10 cellular contexts compared by ENCODE assay signal in genomic region chr2:9771481-9772017, GRCh38.
DNase-seq lines count a peak whose midpoint lies in the region; ATAC-seq, FAIRE-seq and TF ChIP-seq lines count a peak whose summit lies in the region.
"Had no signal": no experiment of that assay in that cellular context is flagged by ENCODE, and none has a peak within 500 bp of the region (broad histone marks: within the 10 kb centered on the region; RNA-seq: fewer than 3 reads in every experiment).

No MANE protein-coding gene starts in this region.

- WGBS in K562 (ENCODE audit: insufficient coverage, low coverage, missing lambda C conversion rate), result 20% methylated on average over 5 of the region's 8 CpGs

- no peak for TF ChIP-seq RAD21 in K562 (CRISPR knock-in tag; conservative IDR thresholded peaks at IDR 0.05 in 1 of 2, IDR thresholded peaks at IDR 0.05 in 1 of 2)

- H3K9me3 Mint-ChIP-seq in stimulated activated effector memory CD8-positive, alpha-beta T cell treated with anti-CD3 and anti-CD28 coated beads, Interleukin-12 subunit alpha, Interleukin-12 subunit beta, amount 100 ng/mL, for 72 hours, result no peaks in the 10 kb centered on the region
- H3K9me3 Mint-ChIP-seq: dendritic cell treated with granulocyte-macrophage colony-stimulating factor and Interleukin-4, amounts not matched to agents 40 ng/mL and 50 ng/mL, for 4 days had no signal

- H3K4me3 ChIP-seq in cardiac muscle cell (no peak overlapping the region), K562 (no peak overlapping the region)

- H3K27me3 ChIP-seq in cardiac muscle cell (no peaks in the 10 kb centered on the region), K562 (ENCODE audit: control insufficient read depth in 2 of 2, insufficient read depth in 2 of 2, low read length in 2 of 2) (no peaks in the 10 kb centered on the region; a peak in 1 of 5 replicates)

- no peak overlapping the region for H3K4me3 Mint-ChIP-seq in stimulated activated effector memory CD8-positive, alpha-beta T cell treated with anti-CD3 and anti-CD28 coated beads, Interleukin-12 subunit alpha, Interleukin-12 subunit beta, amount 100 ng/mL, for 72 hours
- H3K4me3 Mint-ChIP-seq: dendritic cell treated with granulocyte-macrophage colony-stimulating factor and Interleukin-4, amounts not matched to agents 40 ng/mL and 50 ng/mL, for 4 days had no signal

- no peaks in the 10 kb centered on the region for H3K79me2 ChIP-seq in K562 (ENCODE audit: control insufficient read depth, insufficient read depth, low read length)

- no peak overlapping the region for H3K4me2 ChIP-seq in K562 (ENCODE audit: insufficient read depth, low read length)

- H3K27ac ChIP-seq in cardiac muscle cell (no peak overlapping the region), K562 (ENCODE audit: extremely low read depth, low read depth, low read length) (no peak overlapping the region)

- TF ChIP-seq CTCF in cardiac muscle cell (IDR thresholded peaks at IDR 0.05; ENCODE audit: low read depth, low read length) (peak; percentile 21), K562 (IDR thresholded peaks at IDR 0.05 in 2 of 3, conservative IDR thresholded peaks at IDR 0.05 in 1 of 3; ENCODE audit: insufficient read depth in 2 of 3, low read depth in 1 of 3, low read length in 3 of 3) (no peak)

- CTCF ChIA-PET in K562 (lab: Yijun Ruan, JAX; ENCODE audit: low intra/inter-chr PET ratio), result no interaction called here

- peaks cover 7% of the 10 kb centered on the region for H3K4me1 ChIP-seq in cardiac muscle cell (ENCODE audit: low read depth)
- H3K4me1 ChIP-seq in K562 (replicated peaks in 1 of 2; ENCODE audit: control insufficient read depth in 2 of 2, insufficient read depth in 2 of 2, low read length in 2 of 2), result peaks cover 17 to 52% of the 10 kb centered on the region in 2 experiments; a peak in 4 of 5 replicates

- H3K9me3 ChIP-seq in cardiac muscle cell (ENCODE audit: low read depth) (no peaks in the 10 kb centered on the region), K562 (replicated peaks; ENCODE audit: control insufficient read depth, insufficient read depth, low read depth, low read length) (no peaks in the 10 kb centered on the region)

- POLR2A ChIA-PET in K562 (lab: Yijun Ruan, JAX), result interaction anchor here (1.0 kb wide), 1 partner anchor 143 kb away, joined by 5 read pairs; no protein-coding TSS in a partner anchor

- no peak overlapping the region for H3K9ac ChIP-seq in K562 (ENCODE audit: insufficient read depth in 1 of 2, low read depth in 2 of 2, low read length in 2 of 2)

- H3K4me1 Mint-ChIP-seq in stimulated activated effector memory CD8-positive, alpha-beta T cell treated with anti-CD3 and anti-CD28 coated beads, Interleukin-12 subunit alpha, Interleukin-12 subunit beta, amount 100 ng/mL, for 72 hours, result peaks cover 37% of the 10 kb centered on the region

- in situ Hi-C loops in K562 (cut with MboI), result no loop called here

- DNase-seq in cardiac muscle cell (ENCODE audit: low read depth in 1 of 2, low spot score in 1 of 2), result peak in 1 of 2 donors; percentile 77
- no peak for DNase-seq in cardiac septum (ENCODE audit: low spot score)
- peak in 1 of 4 experiments; percentile 40 for DNase-seq in K562 (ENCODE audit: extremely low read depth in 1 of 4, low spot score in 3 of 4)
- peak; percentile 63 for DNase-seq in kidney glomerular epithelial cell (lab: John Stamatoyannopoulos, UW)
- DNase-seq in NCI-H1105 (lab: John Stamatoyannopoulos, UW), result no peak
- no peak for DNase-seq in stimulated activated effector memory CD8-positive, alpha-beta T cell treated with anti-CD3 and anti-CD28 coated beads, Interleukin-12 subunit alpha, Interleukin-12 subunit beta, amount 100 ng/mL, for 72 hours (ENCODE audit: low spot score in 2 of 2)
- DNase-seq in NCI-H1048 (lab: John Stamatoyannopoulos, UW), result no peak

- no TSS peak for BruUV-seq in K562 (replicated peaks; lab: Mats Ljungman, UMichigan)

- no peak for FAIRE-seq in K562 (lab: Jason Lieb, UNC)
- FAIRE-seq: TTC549 had no signal

- no peak for TF ChIP-seq POLR2A in K562 (conservative IDR thresholded peaks at IDR 0.05)

- H3K9me1 ChIP-seq in K562 (ENCODE audit: control insufficient read depth, insufficient read depth, low read length), result no peaks in the 10 kb centered on the region

- no peak for ATAC-seq in K562
- ATAC-seq in HG02798 (IDR thresholded peaks at IDR 0.05; ENCODE audit: poor library complexity, unreplicated experiment), result no peak
- ATAC-seq in stimulated activated effector memory CD8-positive, alpha-beta T cell treated with anti-CD3 and anti-CD28 coated beads, Interleukin-12 subunit alpha, Interleukin-12 subunit beta, amount 100 ng/mL, for 72 hours, result no peak

- no peaks in the 10 kb centered on the region for H4K20me1 ChIP-seq in K562 (replicated peaks; ENCODE audit: control insufficient read depth, insufficient read depth, low read length)

- intact Hi-C loops in cardiac septum (cut with DNase I) (loop anchor here (5.0 kb wide), 1 partner anchor 214 kb away; the partner anchor contains the start of gene ADAM17), K562 (cut with micrococcal nuclease) (loop anchor here (10.0 kb wide), 1 partner anchor 287 kb away; no protein-coding TSS in a partner anchor)

- TF ChIP-seq EP300 in K562 (IDR thresholded peaks at IDR 0.05; ENCODE audit: low read length), result no peak

- H3K36me3 ChIP-seq in cardiac muscle cell, result no peaks in the 10 kb centered on the region
- no peaks in the 10 kb centered on the region for H3K36me3 ChIP-seq in K562 (ENCODE audit: control insufficient read depth, insufficient read depth, low read length)

- H3K36me3 Mint-ChIP-seq in stimulated activated effector memory CD8-positive, alpha-beta T cell treated with anti-CD3 and anti-CD28 coated beads, Interleukin-12 subunit alpha, Interleukin-12 subunit beta, amount 100 ng/mL, for 72 hours, result no peaks in the 10 kb centered on the region

- no peak overlapping the region for H2AFZ ChIP-seq in K562 (ENCODE audit: low read depth, low read length)

- H3K27ac Mint-ChIP-seq in stimulated activated effector memory CD8-positive, alpha-beta T cell treated with anti-CD3 and anti-CD28 coated beads, Interleukin-12 subunit alpha, Interleukin-12 subunit beta, amount 100 ng/mL, for 72 hours, result no peak overlapping the region
- H3K27ac Mint-ChIP-seq: dendritic cell treated with granulocyte-macrophage colony-stimulating factor and Interleukin-4, amounts not matched to agents 40 ng/mL and 50 ng/mL, for 4 days had no signal

TF ChIP-seq in K562, 482 proteins besides CTCF, POLR2A, EP300 and RAD21:
- TF ChIP-seq RFX1 (IDR thresholded peaks at IDR 0.05), result peak; percentile 95
- no peak for TF ChIP-seq USF2 (CRISPR knock-in tag; IDR thresholded peaks at IDR 0.05)
- peak; percentile 97 for TF ChIP-seq ZNF24 (IDR thresholded peaks at IDR 0.05)
- TF ChIP-seq ZNF384 (IDR thresholded peaks at IDR 0.05; ENCODE audit: low read depth, low read length), result peak; percentile 59
- no peak for TF ChIP-seq ADNP (tag; IDR thresholded peaks at IDR 0.05)
- TF ChIP-seq BMI1 (IDR thresholded peaks at IDR 0.05; ENCODE audit: low read length), result peak; percentile 59; the same call in 1 of the 2 replicates
